Comparison of ENCODE assay signal across 9 cellular contexts in genomic region chr4:154349829-154350228, GRCh38.
A peak's percentile ranks its signal among the peaks of the same experiment; 100 is the strongest.
DNase-seq lines count a peak whose midpoint lies in the region; ATAC-seq, FAIRE-seq and TF ChIP-seq lines count a peak whose summit lies in the region.
"Had no signal": no experiment of that assay in that cellular context is flagged by ENCODE, and none has a peak within 500 bp of the region (broad histone marks: within the 10 kb centered on the region; RNA-seq: fewer than 3 reads in every experiment).

No MANE protein-coding gene starts in this region.

- peak; percentile 61 to 70; a peak in 5 of 6 replicates for ATAC-seq in A549
- peak; percentile 49 for ATAC-seq in GM18909 (IDR thresholded peaks at IDR 0.05; ENCODE audit: poor library complexity, unreplicated experiment)
- ATAC-seq in HG03378 (IDR thresholded peaks at IDR 0.05; ENCODE audit: unreplicated experiment), result no peak

- H3K4me3 Mint-ChIP-seq in activated CD4-positive, alpha-beta memory T cell treated with anti-CD3 and anti-CD28 coated beads, Interleukin-2, amount 10 ng/mL, durations not matched to agents 7 days and 5 days, result no peak overlapping the region
- H3K4me3 Mint-ChIP-seq in T-helper 2 cell treated with Interferon-gamma antibody and Interleukin-4, amounts not matched to agents 5 μg/mL and 100 μg/mL, for 36 hours, result no peak overlapping the region

- POLR2A ChIA-PET in A549 (lab: Yijun Ruan, JAX), result no interaction called here
- POLR2A ChIA-PET in activated CD4-positive, alpha-beta memory T cell treated with anti-CD3 and anti-CD28 coated beads, Interleukin-2, amount 10 ng/mL, durations not matched to agents 7 days and 5 days (lab: Charles Lee), result no interaction called here

- CTCF ChIA-PET in A549 (lab: Yijun Ruan, JAX), result interaction anchor here (1.0 to 1.5 kb wide), 3 partner anchors 10 to 19 kb away, joined by 3 read pairs; no protein-coding TSS in a partner anchor
- CTCF ChIA-PET in activated CD4-positive, alpha-beta memory T cell treated with anti-CD3 and anti-CD28 coated beads, Interleukin-2, amount 10 ng/mL, durations not matched to agents 7 days and 5 days (lab: Charles Lee), result interaction anchor here (0.8 to 1.4 kb wide), 3 partner anchors 11 to 19 kb away, joined by 3 to 4 read pairs (median 4); no protein-coding TSS in a partner anchor

- peak; percentile 4 to 18 for DNase-seq in A549 (ENCODE audit: low read depth in 1 of 2, low spot score in 1 of 2)
- DNase-seq in NCI-H226, result peak; percentile 9
- peak; percentile 7 for DNase-seq in fibroblast of the aortic adventitia (ENCODE audit: low read depth)
- no peak for DNase-seq in activated CD4-positive, alpha-beta memory T cell treated with anti-CD3 and anti-CD28 coated beads, Interleukin-2, amount 10 ng/mL, durations not matched to agents 7 days and 5 days
- no peak for DNase-seq in T-helper 2 cell treated with Interferon-gamma antibody and Interleukin-4, amounts not matched to agents 5 μg/mL and 100 μg/mL, for 36 hours (ENCODE audit: low spot score)
- no peak for DNase-seq in NCI-H446 treated with DMSO at 0.1 percent for 48 hours (lab: John Stamatoyannopoulos, UW)
- DNase-seq: DMS79 treated with DMSO at 0.1 percent for 48 hours had no signal

- H3K4me3 ChIP-seq in A549, result no peak overlapping the region
- no peak overlapping the region for H3K4me3 ChIP-seq in fibroblast of the aortic adventitia (ENCODE audit: low read depth, low read length)

- H3K9me3 ChIP-seq in A549, result no peaks in the 10 kb centered on the region

- no peaks in the 10 kb centered on the region for H3K4me1 Mint-ChIP-seq in activated CD4-positive, alpha-beta memory T cell treated with anti-CD3 and anti-CD28 coated beads, Interleukin-2, amount 10 ng/mL, durations not matched to agents 7 days and 5 days
- peaks cover 4% of the 10 kb centered on the region for H3K4me1 Mint-ChIP-seq in T-helper 2 cell treated with Interferon-gamma antibody and Interleukin-4, amounts not matched to agents 5 μg/mL and 100 μg/mL, for 36 hours (ENCODE audit: low read depth)

- WGBS in A549 (ENCODE audit: missing lambda C conversion rate), result 41% methylated on average over 2 of the region's 2 CpGs

- TF ChIP-seq CTCF in A549 (IDR thresholded peaks at IDR 0.05) (peak; percentile 29; the same call in 2 of the 3 replicates), fibroblast of the aortic adventitia (IDR thresholded peaks at IDR 0.05; ENCODE audit: insufficient read depth, low read length) (peak; percentile 29)

- TF ChIP-seq EP300 in A549 (IDR thresholded peaks at IDR 0.05), result no peak

- no peak overlapping the region for H3K4me2 ChIP-seq in A549

- peak in 1 of 2 experiments; percentile 11; a peak in 1 of 5 replicates for TF ChIP-seq RAD21 in A549 (conservative IDR thresholded peaks at IDR 0.05 in 1 of 2, IDR thresholded peaks at IDR 0.05 in 1 of 2)

- no peaks in the 10 kb centered on the region for H3K9me3 Mint-ChIP-seq in activated CD4-positive, alpha-beta memory T cell treated with anti-CD3 and anti-CD28 coated beads, Interleukin-2, amount 10 ng/mL, durations not matched to agents 7 days and 5 days
- no peaks in the 10 kb centered on the region for H3K9me3 Mint-ChIP-seq in T-helper 2 cell treated with Interferon-gamma antibody and Interleukin-4, amounts not matched to agents 5 μg/mL and 100 μg/mL, for 36 hours

- no peak for FAIRE-seq in A549 (lab: Jason Lieb, UNC)

- H3K27me3 Mint-ChIP-seq in activated CD4-positive, alpha-beta memory T cell treated with anti-CD3 and anti-CD28 coated beads, Interleukin-2, amount 10 ng/mL, durations not matched to agents 7 days and 5 days, result peaks cover 3% of the 10 kb centered on the region
- peaks cover 8% of the 10 kb centered on the region for H3K27me3 Mint-ChIP-seq in T-helper 2 cell treated with Interferon-gamma antibody and Interleukin-4, amounts not matched to agents 5 μg/mL and 100 μg/mL, for 36 hours (ENCODE audit: low read depth)

- no peak overlapping the region for H3K27ac ChIP-seq in A549

- no peaks in the 10 kb centered on the region for H3K36me3 Mint-ChIP-seq in activated CD4-positive, alpha-beta memory T cell treated with anti-CD3 and anti-CD28 coated beads, Interleukin-2, amount 10 ng/mL, durations not matched to agents 7 days and 5 days (ENCODE audit: low read depth)
- H3K36me3 Mint-ChIP-seq in T-helper 2 cell treated with Interferon-gamma antibody and Interleukin-4, amounts not matched to agents 5 μg/mL and 100 μg/mL, for 36 hours (ENCODE audit: low read depth), result no peaks in the 10 kb centered on the region

- TF ChIP-seq POLR2A in A549 (IDR thresholded peaks at IDR 0.05; ENCODE audit: low read length), result no peak

- H3K4me1 ChIP-seq in A549, result no peaks in the 10 kb centered on the region

- no peak overlapping the region for H3K27ac Mint-ChIP-seq in activated CD4-positive, alpha-beta memory T cell treated with anti-CD3 and anti-CD28 coated beads, Interleukin-2, amount 10 ng/mL, durations not matched to agents 7 days and 5 days
- H3K27ac Mint-ChIP-seq in T-helper 2 cell treated with Interferon-gamma antibody and Interleukin-4, amounts not matched to agents 5 μg/mL and 100 μg/mL, for 36 hours, result no peak overlapping the region

TF ChIP-seq in A549, 52 proteins besides CTCF, POLR2A, EP300 and RAD21:
- TF ChIP-seq CHD2 (IDR thresholded peaks at IDR 0.05; ENCODE audit: low read length, partially characterized antibody) (no peak), GATA3 (IDR thresholded peaks at IDR 0.05; ENCODE audit: borderline replicate concordance) (no peak), REST (IDR thresholded peaks at IDR 0.05) (no peak), HMGXB4 (CRISPR knock-in tag; IDR thresholded peaks at IDR 0.05; ENCODE audit: borderline replicate concordance) (no peak), JUNB (IDR thresholded peaks at IDR 0.05) (no peak), RFX5 (IDR thresholded peaks at IDR 0.05) (no peak), ZSCAN20 (CRISPR knock-in tag; IDR thresholded peaks at IDR 0.05) (no peak), NFE2L2 (conservative IDR thresholded peaks at IDR 0.05; ENCODE audit: low read length) (no peak), BHLHE40 (IDR thresholded peaks at IDR 0.05; ENCODE audit: low read depth, low read length) (no peak), CEBPB (IDR thresholded peaks at IDR 0.05) (no peak), POLR2AphosphoS2 (conservative IDR thresholded peaks at IDR 0.05; ENCODE audit: low read length) (no peak), JUN (IDR thresholded peaks at IDR 0.05) (no peak)

Comparison
In these comparisons a context has a peak if more than half of its experiments do, and no peak if none do; other contexts are left out.
1. DNase-seq: peak in A549 (2 of 2), NCI-H226 (single experiment) and fibroblast of the aortic adventitia (single experiment); none in activated CD4-positive, alpha-beta memory T cell treated with anti-CD3 and anti-CD28 coated beads, Interleukin-2, amount 10 ng/mL, durations not matched to agents 7 days and 5 days (single experiment), T-helper 2 cell treated with Interferon-gamma antibody and Interleukin-4, amounts not matched to agents 5 μg/mL and 100 μg/mL, for 36 hours (single experiment) and NCI-H446 treated with DMSO at 0.1 percent for 48 hours (single experiment).